Comparison of ENCODE assay signal across 1 cellular context in the genomic region with DNA sequence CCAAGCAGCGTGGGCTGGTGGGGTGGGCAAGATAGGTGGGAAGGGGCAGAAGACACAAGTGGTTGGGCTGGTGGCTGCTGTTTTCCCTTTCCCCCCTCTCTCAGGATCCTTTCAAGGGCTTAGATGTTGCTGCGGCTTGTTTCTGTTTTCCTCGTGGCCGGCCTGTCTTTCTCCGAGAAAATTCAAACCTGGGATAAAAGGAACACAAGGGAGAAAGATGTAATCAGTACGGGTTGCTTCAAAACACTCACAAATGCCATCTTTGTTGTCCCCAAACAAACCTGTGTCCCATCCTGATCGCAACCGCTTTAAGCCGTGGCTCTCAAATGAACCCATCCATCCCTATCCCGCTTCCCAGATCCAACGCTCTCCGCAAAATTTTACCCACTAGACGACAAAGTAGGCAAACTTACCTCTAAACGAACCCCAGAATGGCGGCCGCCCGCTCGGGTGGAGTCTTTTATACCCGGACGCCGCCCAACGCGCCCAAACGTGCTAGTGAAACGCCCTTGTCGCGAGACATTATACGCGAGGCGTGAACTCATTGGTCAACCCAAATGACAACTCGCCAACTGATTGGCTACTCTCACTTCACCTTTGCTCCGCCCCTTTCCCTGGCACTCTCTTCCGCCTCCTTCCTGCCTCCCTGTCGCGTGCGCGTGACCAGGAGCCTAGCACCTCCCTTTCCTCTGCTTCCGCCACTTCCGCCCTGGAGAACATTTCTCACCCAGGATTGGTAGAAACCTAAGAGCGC.
TF ChIP-seq lines count a peak whose summit lies in the region.

A gene (minus strand): TSS at position 433 of the 754 bp plus-strand sequence. CDS start 7,299 bp downstream, outside the sequence.

TF ChIP-seq in HepG2, 621 proteins besides CTCF, POLR2A, EP300 and RAD21 (continued from another document and continues in another):
- TF ChIP-seq, protein P1, sequence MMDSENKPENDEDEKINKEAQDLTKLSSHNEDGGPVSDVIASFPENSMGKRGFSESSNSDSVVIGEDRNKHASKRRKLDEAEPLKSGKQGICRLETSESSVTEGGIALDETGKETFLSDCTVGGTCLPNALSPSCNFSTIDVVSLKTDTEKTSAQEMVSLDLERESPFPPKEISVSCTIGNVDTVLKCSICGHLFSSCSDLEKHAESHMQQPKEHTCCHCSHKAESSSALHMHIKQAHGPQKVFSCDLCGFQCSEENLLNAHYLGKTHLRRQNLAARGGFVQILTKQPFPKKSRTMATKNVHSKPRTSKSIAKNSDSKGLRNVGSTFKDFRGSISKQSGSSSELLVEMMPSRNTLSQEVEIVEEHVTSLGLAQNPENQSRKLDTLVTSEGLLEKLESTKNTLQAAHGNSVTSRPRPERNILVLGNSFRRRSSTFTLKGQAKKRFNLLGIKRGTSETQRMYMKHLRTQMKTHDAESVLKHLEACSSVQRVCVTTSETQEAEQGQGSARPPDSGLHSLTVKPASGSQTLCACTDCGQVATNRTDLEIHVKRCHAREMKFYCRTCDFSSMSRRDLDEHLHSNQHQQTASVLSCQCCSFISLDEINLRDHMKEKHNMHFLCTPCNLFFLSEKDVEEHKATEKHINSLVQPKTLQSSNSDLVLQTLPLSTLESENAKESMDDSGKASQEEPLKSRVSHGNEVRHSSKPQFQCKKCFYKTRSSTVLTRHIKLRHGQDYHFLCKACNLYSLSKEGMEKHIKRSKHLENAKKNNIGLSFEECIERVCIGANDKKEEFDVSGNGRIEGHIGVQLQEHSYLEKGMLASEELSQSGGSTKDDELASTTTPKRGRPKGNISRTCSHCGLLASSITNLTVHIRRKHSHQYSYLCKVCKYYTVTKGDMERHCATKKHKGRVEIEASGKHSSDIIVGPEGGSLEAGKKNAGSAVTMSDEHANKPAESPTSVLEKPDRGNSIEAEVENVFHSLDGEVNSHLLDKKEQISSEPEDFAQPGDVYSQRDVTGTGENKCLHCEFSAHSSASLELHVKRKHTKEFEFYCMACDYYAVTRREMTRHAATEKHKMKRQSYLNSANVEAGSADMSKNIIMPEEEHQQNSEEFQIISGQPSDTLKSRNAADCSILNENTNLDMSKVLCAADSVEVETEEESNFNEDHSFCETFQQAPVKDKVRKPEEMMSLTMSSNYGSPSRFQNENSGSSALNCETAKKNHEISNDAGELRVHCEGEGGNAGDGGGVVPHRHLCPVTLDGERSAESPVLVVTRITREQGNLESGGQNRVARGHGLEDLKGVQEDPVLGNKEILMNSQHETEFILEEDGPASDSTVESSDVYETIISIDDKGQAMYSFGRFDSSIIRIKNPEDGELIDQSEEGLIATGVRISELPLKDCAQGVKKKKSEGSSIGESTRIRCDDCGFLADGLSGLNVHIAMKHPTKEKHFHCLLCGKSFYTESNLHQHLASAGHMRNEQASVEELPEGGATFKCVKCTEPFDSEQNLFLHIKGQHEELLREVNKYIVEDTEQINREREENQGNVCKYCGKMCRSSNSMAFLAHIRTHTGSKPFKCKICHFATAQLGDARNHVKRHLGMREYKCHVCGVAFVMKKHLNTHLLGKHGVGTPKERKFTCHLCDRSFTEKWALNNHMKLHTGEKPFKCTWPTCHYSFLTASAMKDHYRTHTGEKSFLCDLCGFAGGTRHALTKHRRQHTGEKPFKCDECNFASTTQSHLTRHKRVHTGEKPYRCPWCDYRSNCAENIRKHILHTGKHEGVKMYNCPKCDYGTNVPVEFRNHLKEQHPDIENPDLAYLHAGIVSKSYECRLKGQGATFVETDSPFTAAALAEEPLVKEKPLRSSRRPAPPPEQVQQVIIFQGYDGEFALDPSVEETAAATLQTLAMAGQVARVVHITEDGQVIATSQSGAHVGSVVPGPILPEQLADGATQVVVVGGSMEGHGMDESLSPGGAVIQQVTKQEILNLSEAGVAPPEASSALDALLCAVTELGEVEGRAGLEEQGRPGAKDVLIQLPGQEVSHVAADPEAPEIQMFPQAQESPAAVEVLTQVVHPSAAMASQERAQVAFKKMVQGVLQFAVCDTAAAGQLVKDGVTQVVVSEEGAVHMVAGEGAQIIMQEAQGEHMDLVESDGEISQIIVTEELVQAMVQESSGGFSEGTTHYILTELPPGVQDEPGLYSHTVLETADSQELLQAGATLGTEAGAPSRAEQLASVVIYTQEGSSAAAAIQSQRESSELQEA (CRISPR knock-in tag; IDR thresholded peaks at IDR 0.05; ENCODE audit: not compliant biosample characterization): no peak
- no peak for TF ChIP-seq ZNF879 (CRISPR knock-in tag; IDR thresholded peaks at IDR 0.05)
- no peak for TF ChIP-seq HNF4A (CRISPR knock-in tag; IDR thresholded peaks at IDR 0.05)
- peak; percentile 37; the same call in 1 of the 2 replicates for TF ChIP-seq TEAD2 (CRISPR knock-in tag; IDR thresholded peaks at IDR 0.05)
- peak; percentile 30; the same call in 1 of the 2 replicates for TF ChIP-seq MIXL1 (CRISPR knock-in tag; IDR thresholded peaks at IDR 0.05)
- TF ChIP-seq ZNF75D (CRISPR knock-in tag; IDR thresholded peaks at IDR 0.05; ENCODE audit: borderline replicate concordance): no peak
- no peak for TF ChIP-seq ZNF737 (CRISPR knock-in tag; IDR thresholded peaks at IDR 0.05; ENCODE audit: borderline replicate concordance)
- TF ChIP-seq, protein P2, sequence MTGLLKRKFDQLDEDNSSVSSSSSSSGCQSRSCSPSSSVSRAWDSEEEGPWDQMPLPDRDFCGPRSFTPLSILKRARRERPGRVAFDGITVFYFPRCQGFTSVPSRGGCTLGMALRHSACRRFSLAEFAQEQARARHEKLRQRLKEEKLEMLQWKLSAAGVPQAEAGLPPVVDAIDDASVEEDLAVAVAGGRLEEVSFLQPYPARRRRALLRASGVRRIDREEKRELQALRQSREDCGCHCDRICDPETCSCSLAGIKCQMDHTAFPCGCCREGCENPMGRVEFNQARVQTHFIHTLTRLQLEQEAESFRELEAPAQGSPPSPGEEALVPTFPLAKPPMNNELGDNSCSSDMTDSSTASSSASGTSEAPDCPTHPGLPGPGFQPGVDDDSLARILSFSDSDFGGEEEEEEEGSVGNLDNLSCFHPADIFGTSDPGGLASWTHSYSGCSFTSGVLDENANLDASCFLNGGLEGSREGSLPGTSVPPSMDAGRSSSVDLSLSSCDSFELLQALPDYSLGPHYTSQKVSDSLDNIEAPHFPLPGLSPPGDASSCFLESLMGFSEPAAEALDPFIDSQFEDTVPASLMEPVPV (CRISPR knock-in tag; IDR thresholded peaks at IDR 0.05): peak; percentile 91
- no peak for TF ChIP-seq ZNF589 (CRISPR knock-in tag; conservative IDR thresholded peaks at IDR 0.05)
- no peak for TF ChIP-seq SNAI1 (CRISPR knock-in tag; IDR thresholded peaks at IDR 0.05; ENCODE audit: borderline replicate concordance)
- TF ChIP-seq SMAD3 (CRISPR knock-in tag; IDR thresholded peaks at IDR 0.05): no peak
- no peak for TF ChIP-seq ZNF614 (CRISPR knock-in tag; IDR thresholded peaks at IDR 0.05; ENCODE audit: borderline replicate concordance)
- TF ChIP-seq ISL2 (CRISPR knock-in tag; IDR thresholded peaks at IDR 0.05): no peak
- TF ChIP-seq, protein P3, sequence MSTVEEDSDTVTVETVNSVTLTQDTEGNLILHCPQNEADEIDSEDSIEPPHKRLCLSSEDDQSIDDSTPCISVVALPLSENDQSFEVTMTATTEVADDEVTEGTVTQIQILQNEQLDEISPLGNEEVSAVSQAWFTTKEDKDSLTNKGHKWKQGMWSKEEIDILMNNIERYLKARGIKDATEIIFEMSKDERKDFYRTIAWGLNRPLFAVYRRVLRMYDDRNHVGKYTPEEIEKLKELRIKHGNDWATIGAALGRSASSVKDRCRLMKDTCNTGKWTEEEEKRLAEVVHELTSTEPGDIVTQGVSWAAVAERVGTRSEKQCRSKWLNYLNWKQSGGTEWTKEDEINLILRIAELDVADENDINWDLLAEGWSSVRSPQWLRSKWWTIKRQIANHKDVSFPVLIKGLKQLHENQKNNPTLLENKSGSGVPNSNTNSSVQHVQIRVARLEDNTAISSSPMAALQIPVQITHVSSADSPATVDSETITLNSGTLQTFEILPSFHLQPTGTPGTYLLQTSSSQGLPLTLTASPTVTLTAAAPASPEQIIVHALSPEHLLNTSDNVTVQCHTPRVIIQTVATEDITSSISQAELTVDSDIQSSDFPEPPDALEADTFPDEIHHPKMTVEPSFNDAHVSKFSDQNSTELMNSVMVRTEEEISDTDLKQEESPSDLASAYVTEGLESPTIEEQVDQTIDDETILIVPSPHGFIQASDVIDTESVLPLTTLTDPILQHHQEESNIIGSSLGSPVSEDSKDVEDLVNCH (CRISPR knock-in tag; IDR thresholded peaks at IDR 0.05): no peak
- TF ChIP-seq, protein P4, sequence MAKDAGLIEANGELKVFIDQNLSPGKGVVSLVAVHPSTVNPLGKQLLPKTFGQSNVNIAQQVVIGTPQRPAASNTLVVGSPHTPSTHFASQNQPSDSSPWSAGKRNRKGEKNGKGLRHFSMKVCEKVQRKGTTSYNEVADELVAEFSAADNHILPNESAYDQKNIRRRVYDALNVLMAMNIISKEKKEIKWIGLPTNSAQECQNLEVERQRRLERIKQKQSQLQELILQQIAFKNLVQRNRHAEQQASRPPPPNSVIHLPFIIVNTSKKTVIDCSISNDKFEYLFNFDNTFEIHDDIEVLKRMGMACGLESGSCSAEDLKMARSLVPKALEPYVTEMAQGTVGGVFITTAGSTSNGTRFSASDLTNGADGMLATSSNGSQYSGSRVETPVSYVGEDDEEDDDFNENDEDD (CRISPR knock-in tag; IDR thresholded peaks at IDR 0.05; ENCODE audit: borderline replicate concordance): no peak; the same call in 1 of the 2 replicates
- TF ChIP-seq ZNF629 (CRISPR knock-in tag; conservative IDR thresholded peaks at IDR 0.05): 0 out of 2 replicates have a peak, but pooled peaks have one; percentile 34
- TF ChIP-seq, protein P5, sequence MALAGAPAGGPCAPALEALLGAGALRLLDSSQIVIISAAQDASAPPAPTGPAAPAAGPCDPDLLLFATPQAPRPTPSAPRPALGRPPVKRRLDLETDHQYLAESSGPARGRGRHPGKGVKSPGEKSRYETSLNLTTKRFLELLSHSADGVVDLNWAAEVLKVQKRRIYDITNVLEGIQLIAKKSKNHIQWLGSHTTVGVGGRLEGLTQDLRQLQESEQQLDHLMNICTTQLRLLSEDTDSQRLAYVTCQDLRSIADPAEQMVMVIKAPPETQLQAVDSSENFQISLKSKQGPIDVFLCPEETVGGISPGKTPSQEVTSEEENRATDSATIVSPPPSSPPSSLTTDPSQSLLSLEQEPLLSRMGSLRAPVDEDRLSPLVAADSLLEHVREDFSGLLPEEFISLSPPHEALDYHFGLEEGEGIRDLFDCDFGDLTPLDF (CRISPR knock-in tag; IDR thresholded peaks at IDR 0.05): peak; percentile 70
- TF ChIP-seq ZNF550 (CRISPR knock-in tag; IDR thresholded peaks at IDR 0.05; ENCODE audit: borderline replicate concordance): no peak
- no peak for TF ChIP-seq ZNF383 (CRISPR knock-in tag; IDR thresholded peaks at IDR 0.05; ENCODE audit: borderline replicate concordance)
- TF ChIP-seq MXD4 (CRISPR knock-in tag; IDR thresholded peaks at IDR 0.05): no peak; the same call in 1 of the 2 replicates
- TF ChIP-seq, protein P6, sequence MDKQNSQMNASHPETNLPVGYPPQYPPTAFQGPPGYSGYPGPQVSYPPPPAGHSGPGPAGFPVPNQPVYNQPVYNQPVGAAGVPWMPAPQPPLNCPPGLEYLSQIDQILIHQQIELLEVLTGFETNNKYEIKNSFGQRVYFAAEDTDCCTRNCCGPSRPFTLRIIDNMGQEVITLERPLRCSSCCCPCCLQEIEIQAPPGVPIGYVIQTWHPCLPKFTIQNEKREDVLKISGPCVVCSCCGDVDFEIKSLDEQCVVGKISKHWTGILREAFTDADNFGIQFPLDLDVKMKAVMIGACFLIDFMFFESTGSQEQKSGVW (CRISPR knock-in tag; IDR thresholded peaks at IDR 0.05; ENCODE audit: borderline replicate concordance): no peak
- TF ChIP-seq IRF2 (CRISPR knock-in tag; IDR thresholded peaks at IDR 0.05): peak; percentile 50; the same call in 1 of the 2 replicates
- TF ChIP-seq SRSF4 (IDR thresholded peaks at IDR 0.05; ENCODE audit: low read depth, low read length, poor library complexity, severe bottlenecking): peak; percentile 88
- TF ChIP-seq ZKSCAN8 (CRISPR knock-in tag; IDR thresholded peaks at IDR 0.05; ENCODE audit: borderline replicate concordance): no peak
- TF ChIP-seq ZSCAN12 (CRISPR knock-in tag; IDR thresholded peaks at IDR 0.05): peak; percentile 83; the same call in 1 of the 2 replicates
- no peak for TF ChIP-seq SCMH1 (CRISPR knock-in tag; IDR thresholded peaks at IDR 0.05; ENCODE audit: borderline replicate concordance)
- TF ChIP-seq, protein P7, sequence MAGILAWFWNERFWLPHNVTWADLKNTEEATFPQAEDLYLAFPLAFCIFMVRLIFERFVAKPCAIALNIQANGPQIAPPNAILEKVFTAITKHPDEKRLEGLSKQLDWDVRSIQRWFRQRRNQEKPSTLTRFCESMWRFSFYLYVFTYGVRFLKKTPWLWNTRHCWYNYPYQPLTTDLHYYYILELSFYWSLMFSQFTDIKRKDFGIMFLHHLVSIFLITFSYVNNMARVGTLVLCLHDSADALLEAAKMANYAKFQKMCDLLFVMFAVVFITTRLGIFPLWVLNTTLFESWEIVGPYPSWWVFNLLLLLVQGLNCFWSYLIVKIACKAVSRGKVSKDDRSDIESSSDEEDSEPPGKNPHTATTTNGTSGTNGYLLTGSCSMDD (CRISPR knock-in tag; IDR thresholded peaks at IDR 0.05): 0 out of 2 replicates have a peak, but pooled peaks have one; percentile 45
- TF ChIP-seq MED8 (CRISPR knock-in tag; IDR thresholded peaks at IDR 0.05; ENCODE audit: insufficient replicate concordance): peak; percentile 56
- peak; percentile 65 for TF ChIP-seq TARDBP (CRISPR knock-in tag; IDR thresholded peaks at IDR 0.05)
- TF ChIP-seq ZNF274 (CRISPR knock-in tag; IDR thresholded peaks at IDR 0.05): no peak
- TF ChIP-seq SALL1 (CRISPR knock-in tag; IDR thresholded peaks at IDR 0.05): peak; percentile 73
- TF ChIP-seq ZNF382 (CRISPR knock-in tag; IDR thresholded peaks at IDR 0.05; ENCODE audit: borderline replicate concordance): no peak
- TF ChIP-seq LCORL (IDR thresholded peaks at IDR 0.05): no peak
- TF ChIP-seq LCORL (CRISPR knock-in tag; IDR thresholded peaks at IDR 0.05): no peak; the same call in 1 of the 2 replicates
- TF ChIP-seq, protein P8, sequence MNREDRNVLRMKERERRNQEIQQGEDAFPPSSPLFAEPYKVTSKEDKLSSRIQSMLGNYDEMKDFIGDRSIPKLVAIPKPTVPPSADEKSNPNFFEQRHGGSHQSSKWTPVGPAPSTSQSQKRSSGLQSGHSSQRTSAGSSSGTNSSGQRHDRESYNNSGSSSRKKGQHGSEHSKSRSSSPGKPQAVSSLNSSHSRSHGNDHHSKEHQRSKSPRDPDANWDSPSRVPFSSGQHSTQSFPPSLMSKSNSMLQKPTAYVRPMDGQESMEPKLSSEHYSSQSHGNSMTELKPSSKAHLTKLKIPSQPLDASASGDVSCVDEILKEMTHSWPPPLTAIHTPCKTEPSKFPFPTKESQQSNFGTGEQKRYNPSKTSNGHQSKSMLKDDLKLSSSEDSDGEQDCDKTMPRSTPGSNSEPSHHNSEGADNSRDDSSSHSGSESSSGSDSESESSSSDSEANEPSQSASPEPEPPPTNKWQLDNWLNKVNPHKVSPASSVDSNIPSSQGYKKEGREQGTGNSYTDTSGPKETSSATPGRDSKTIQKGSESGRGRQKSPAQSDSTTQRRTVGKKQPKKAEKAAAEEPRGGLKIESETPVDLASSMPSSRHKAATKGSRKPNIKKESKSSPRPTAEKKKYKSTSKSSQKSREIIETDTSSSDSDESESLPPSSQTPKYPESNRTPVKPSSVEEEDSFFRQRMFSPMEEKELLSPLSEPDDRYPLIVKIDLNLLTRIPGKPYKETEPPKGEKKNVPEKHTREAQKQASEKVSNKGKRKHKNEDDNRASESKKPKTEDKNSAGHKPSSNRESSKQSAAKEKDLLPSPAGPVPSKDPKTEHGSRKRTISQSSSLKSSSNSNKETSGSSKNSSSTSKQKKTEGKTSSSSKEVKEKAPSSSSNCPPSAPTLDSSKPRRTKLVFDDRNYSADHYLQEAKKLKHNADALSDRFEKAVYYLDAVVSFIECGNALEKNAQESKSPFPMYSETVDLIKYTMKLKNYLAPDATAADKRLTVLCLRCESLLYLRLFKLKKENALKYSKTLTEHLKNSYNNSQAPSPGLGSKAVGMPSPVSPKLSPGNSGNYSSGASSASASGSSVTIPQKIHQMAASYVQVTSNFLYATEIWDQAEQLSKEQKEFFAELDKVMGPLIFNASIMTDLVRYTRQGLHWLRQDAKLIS (CRISPR knock-in tag; IDR thresholded peaks at IDR 0.05): peak; percentile 97
- peak; percentile 58; the same call in 1 of the 2 replicates for TF ChIP-seq ZNF557 (CRISPR knock-in tag; IDR thresholded peaks at IDR 0.05)
